8 cellular contexts compared by ENCODE assay signal in genomic region chr2:73233932-73234832, GRCh38. TPM values are rescaled to one million over a fixed set of nuclear protein-coding genes. Genes with fewer than 3 reads are reported as not detected.
DNase-seq lines count a peak whose midpoint lies in the region; ATAC-seq, FAIRE-seq and TF ChIP-seq lines count a peak whose summit lies in the region.

Gene CCT7, plus strand, starts transcription at chr2:73234308. Its CDS starts 71 bp downstream, at chr2:73234379.

- peak within 1 kb of the TSS; percentile 98 for H2AFZ ChIP-seq in OCI-LY3 (ENCODE audit: low read depth, low read length)
- H2AFZ ChIP-seq in endothelial cell of umbilical vein (ENCODE audit: low read depth, low read length), result peak within 1 kb of the TSS; percentile 94

- H3K4me1 ChIP-seq in OCI-LY3 (ENCODE audit: low read length), result peaks cover 18% of the 10 kb centered on the region
- peaks cover 26% of the 10 kb centered on the region for H3K4me1 ChIP-seq in endothelial cell of umbilical vein (ENCODE audit: control insufficient read depth, extremely low read depth, insufficient read depth, low read length)

- H4K20me1 ChIP-seq in OCI-LY3 (ENCODE audit: insufficient read depth, low read length), result peaks cover 44% of the 10 kb centered on the region
- H4K20me1 ChIP-seq in endothelial cell of umbilical vein (replicated peaks; ENCODE audit: control insufficient read depth, extremely low read depth, insufficient read depth, low read length), result no peaks in the 10 kb centered on the region

- TSS peak; percentile 55 for BruUV-seq in endothelial cell of umbilical vein (replicated peaks; lab: Mats Ljungman, UMichigan)

- FAIRE-seq in D721Med (lab: Jason Lieb, UNC), result no peak
- FAIRE-seq in endothelial cell of umbilical vein (lab: Jason Lieb, UNC), result peak; percentile 94

- peak; percentile 65 for ATAC-seq in GM21526 (IDR thresholded peaks at IDR 0.05; ENCODE audit: low FRiP score, unreplicated experiment)

- intact Hi-C loops in endothelial cell of umbilical vein (cut with micrococcal nuclease), result loop anchor here (1.0 to 5.0 kb wide), 4 partner anchors 20 to 903 kb away; partner anchors contain the start of genes SFXN5 and SMYD5

- H3K4me3 ChIP-seq in OCI-LY3 (ENCODE audit: low read length), result peak within 1 kb of the TSS; percentile 99
- H3K4me3 ChIP-seq in endothelial cell of umbilical vein (replicated peaks in 1 of 3; ENCODE audit: insufficient read depth in 1 of 3, low read depth in 1 of 3, low read length in 3 of 3), result peak within 1 kb of the TSS; percentile 76 to 90 (median 85)

- H3K9ac ChIP-seq in OCI-LY3 (ENCODE audit: low read length) (peak within 1 kb of the TSS; percentile 97), endothelial cell of umbilical vein (replicated peaks; ENCODE audit: extremely low read depth, insufficient read depth, low read length) (peak within 1 kb of the TSS; percentile 85)

- H3K9me3 ChIP-seq in OCI-LY3 (ENCODE audit: insufficient read depth, low read length), result no peaks in the 10 kb centered on the region
- H3K9me3 ChIP-seq in endothelial cell of umbilical vein (replicated peaks; ENCODE audit: control insufficient read depth, insufficient read depth, low read length), result no peaks in the 10 kb centered on the region

- H3K27ac ChIP-seq in OCI-LY3 (ENCODE audit: low read length) (peak within 1 kb of the TSS; percentile 74), endothelial cell of umbilical vein (ENCODE audit: insufficient read depth, low read depth, low read length) (peak within 1 kb of the TSS; percentile 84)

- H3K27me3 ChIP-seq in OCI-LY3 (ENCODE audit: low read depth, low read length) (no peaks in the 10 kb centered on the region), endothelial cell of umbilical vein (ENCODE audit: control insufficient read depth in 2 of 2, insufficient read depth in 2 of 2, low read length in 2 of 2) (no peaks in the 10 kb centered on the region)

- H3K79me2 ChIP-seq in OCI-LY3 (ENCODE audit: low read length) (peaks cover 52% of the 10 kb centered on the region), endothelial cell of umbilical vein (ENCODE audit: control insufficient read depth, insufficient read depth, low read length) (peaks cover 51% of the 10 kb centered on the region)

- TF ChIP-seq POLR2A in endothelial cell of umbilical vein (IDR thresholded peaks at IDR 0.05; ENCODE audit: low read depth, low read length), result peak; percentile 96

- CTCF ChIA-PET in endothelial cell of umbilical vein (lab: Charles Lee), result interaction anchor here (0.8 to 2.8 kb wide), 4 partner anchors 9 to 260 kb away, joined by 3 to 19 read pairs (median 6); no protein-coding TSS in a partner anchor

- H3K4me2 ChIP-seq in OCI-LY3 (ENCODE audit: low read length), result peak within 1 kb of the TSS; percentile 97
- H3K4me2 ChIP-seq in endothelial cell of umbilical vein (ENCODE audit: insufficient read depth, low read length), result peak within 1 kb of the TSS; percentile 97

- no peaks in the 10 kb centered on the region for H3K9me1 ChIP-seq in endothelial cell of umbilical vein (replicated peaks; ENCODE audit: control insufficient read depth, extremely low read depth, insufficient read depth, low read length)

- dilution Hi-C loops in endothelial cell of umbilical vein (cut with MboI; ENCODE audit: extremely low pct_ligation_motif_present, low sequenced_read_pairs), result no loop called here

- POLR2A ChIA-PET in endothelial cell of umbilical vein (lab: Charles Lee), result interaction anchor here (0.8 to 1.2 kb wide), 2 partner anchors 8 to 17 kb away, joined by 3 to 5 read pairs; no protein-coding TSS in a partner anchor

- TF ChIP-seq CTCF in D721Med (IDR thresholded peaks at IDR 0.05; ENCODE audit: insufficient read depth, missing control alignments) (no peak), OCI-LY3 (IDR thresholded peaks at IDR 0.05; ENCODE audit: low read depth, low read length) (no peak), endothelial cell of umbilical vein (IDR thresholded peaks at IDR 0.05; ENCODE audit: extremely low read depth in 1 of 2, insufficient read depth in 1 of 2, low read depth in 1 of 2, low read length in 2 of 2) (no peak)

- DNase-seq in D721Med (ENCODE audit: insufficient read length, low spot score) (peak; percentile 68), HuH-7.5 (ENCODE audit: low spot score) (peak; percentile 74), endothelial cell of umbilical vein (ENCODE audit: low read depth, low spot score) (peak; percentile 91), middle frontal gyrus (ENCODE audit: extremely low spot score, low spot score) (peak; percentile 92)
- peak; percentile 89 for DNase-seq in activated CD8-positive, alpha-beta memory T cell treated with anti-CD3 and anti-CD28 coated beads, Interleukin-2, amount 50 U/mL, for 48 hours
- DNase-seq in stimulated activated CD8-positive, alpha-beta memory T cell treated with anti-CD3 and anti-CD28 coated beads, Interleukin-2, amount 100 ng/mL, for 1 hour (ENCODE audit: low read depth in 2 of 2), result peak; percentile 71 to 73

- H3K36me3 ChIP-seq in OCI-LY3 (replicated peaks; ENCODE audit: low read depth, low read length), result peaks cover 16% of the 10 kb centered on the region
- H3K36me3 ChIP-seq in endothelial cell of umbilical vein (ENCODE audit: control insufficient read depth in 2 of 2, extremely low read depth in 1 of 2, insufficient read depth in 2 of 2, low read length in 2 of 2), result peaks cover 0 to 3% of the 10 kb centered on the region in 2 experiments

TF ChIP-seq in endothelial cell of umbilical vein, 7 proteins besides CTCF, POLR2A, EP300 and RAD21:
- TF ChIP-seq POLR2AphosphoS5 (IDR thresholded peaks at IDR 0.05; ENCODE audit: insufficient read depth, low read depth, low read length) (peak; percentile 98), FOS (IDR thresholded peaks at IDR 0.05; ENCODE audit: borderline replicate concordance, insufficient read depth, low read length) (no peak), JUN (IDR thresholded peaks at IDR 0.05; ENCODE audit: borderline replicate concordance, insufficient read depth, insufficient read length, low read depth) (no peak)

RNA-seq across cellular contexts. Expression of gene CCT7, which starts in this region (rescaled TPM):
- 362 and 389 TPM in 2 replicates for total RNA-seq in endothelial cell of umbilical vein
- polyA plus RNA-seq in endothelial cell of umbilical vein, result 317 and 343 TPM in 2 replicates
- polyA plus RNA-seq in endothelial cell of umbilical vein (2011; cell fraction: cytosol; rRNA removed), result 304 and 311 TPM in 2 replicates
- polyA plus RNA-seq in endothelial cell of umbilical vein (2011; cell fraction: nucleus; rRNA removed), result 134 and 184 TPM in 2 replicates
- polyA plus RNA-seq in endothelial cell of umbilical vein (2012), result 406 and 507 TPM in 2 replicates
- 347 and 391 TPM in 2 replicates for polyA minus RNA-seq in endothelial cell of umbilical vein
- polyA minus RNA-seq in endothelial cell of umbilical vein (2011; cell fraction: cytosol; rRNA and poly(A)+ RNA removed), result 259 TPM
- polyA minus RNA-seq in endothelial cell of umbilical vein (2011; cell fraction: nucleus; rRNA and poly(A)+ RNA removed), result 59.8 and 83.0 TPM in 2 replicates

Comparison
In these comparisons a context has a peak if more than half of its experiments do, and no peak if none do; other contexts are left out.
1. Peak in every context shown above with its lines: DNase-seq, ATAC-seq, H3K4me3 ChIP-seq and H3K27ac ChIP-seq.